Comparison of ENCODE assay signal across 8 cellular contexts in genomic region chr3:144770813-144771400, GRCh38.
A peak's percentile ranks its signal among the peaks of the same experiment; 100 is the strongest.
DNase-seq lines count a peak whose midpoint lies in the region; ATAC-seq and TF ChIP-seq lines count a peak whose summit lies in the region.
"Had no signal": no experiment of that assay in that cellular context is flagged by ENCODE, and none has a peak within 500 bp of the region (broad histone marks: within the 10 kb centered on the region; RNA-seq: fewer than 3 reads in every experiment).

No MANE protein-coding gene starts in this region.

- intact Hi-C loops in posterior cingulate gyrus (cut with DNase I), result loop anchor here (2.0 to 10.0 kb wide), 2 partner anchors 106 to 798 kb away; no protein-coding TSS in a partner anchor

- H3K9me3 ChIP-seq in endodermal cell (ENCODE audit: control insufficient read depth, low read length), result no peaks in the 10 kb centered on the region
- no peaks in the 10 kb centered on the region for H3K9me3 ChIP-seq in neural progenitor cell (ENCODE audit: low read depth)

- no peak overlapping the region for H3K27ac ChIP-seq in endodermal cell (ENCODE audit: low read depth, low read length)
- no peak overlapping the region for H3K27ac ChIP-seq in neural progenitor cell

- ATAC-seq in GM18867 (IDR thresholded peaks at IDR 0.05; ENCODE audit: unreplicated experiment) (peak; percentile 84), HG03095 (IDR thresholded peaks at IDR 0.05; ENCODE audit: unreplicated experiment) (no peak), HG03469 (IDR thresholded peaks at IDR 0.05; ENCODE audit: unreplicated experiment) (no peak)

- DNase-seq in NCI-H1105 treated with DMSO at 0.1 percent for 48 hours (lab: John Stamatoyannopoulos, UW) (peak; percentile 52), endodermal cell (no peak), neural progenitor cell (ENCODE audit: low spot score) (peak; percentile 41), posterior cingulate gyrus (no peak)
- DNase-seq: naive B cell had no signal

- no peaks in the 10 kb centered on the region for H3K79me2 ChIP-seq in neural progenitor cell (ENCODE audit: low read depth)

- H3K27ac Mint-ChIP-seq in endodermal cell (no peak overlapping the region), neural progenitor cell (no peak overlapping the region)
- H3K27ac Mint-ChIP-seq: naive B cell had no signal

- H3K36me3 Mint-ChIP-seq in endodermal cell (ENCODE audit: low read depth), result no peaks in the 10 kb centered on the region
- H3K36me3 Mint-ChIP-seq in neural progenitor cell, result no peaks in the 10 kb centered on the region
- H3K36me3 Mint-ChIP-seq: naive B cell had no signal

- 88% methylated on average over 1 of the region's 1 CpG; no CpG with 5 or more reads in 1 of the 2 experiments for WGBS in endodermal cell (ENCODE audit: insufficient coverage in 1 of 2, insufficient read length in 1 of 2), 2 experiments

- H3K27me3 Mint-ChIP-seq in endodermal cell (ENCODE audit: insufficient read depth) (no peaks in the 10 kb centered on the region), neural progenitor cell (ENCODE audit: insufficient read depth, low read depth) (no peaks in the 10 kb centered on the region)
- H3K27me3 Mint-ChIP-seq: naive B cell had no signal

- TF ChIP-seq CTCF in endodermal cell (conservative IDR thresholded peaks at IDR 0.05) (peak; percentile 74), neural progenitor cell (IDR thresholded peaks at IDR 0.05) (peak; percentile 58)

- H3K9me3 Mint-ChIP-seq in endodermal cell (no peaks in the 10 kb centered on the region), neural progenitor cell (no peaks in the 10 kb centered on the region)
- H3K9me3 Mint-ChIP-seq: naive B cell had no signal

- no peak overlapping the region for H3K4me3 Mint-ChIP-seq in endodermal cell
- no peak overlapping the region for H3K4me3 Mint-ChIP-seq in neural progenitor cell
- H3K4me3 Mint-ChIP-seq: naive B cell had no signal

- H4K20me1 ChIP-seq in neural progenitor cell (ENCODE audit: low read depth), result no peaks in the 10 kb centered on the region

- H3K4me3 ChIP-seq in endodermal cell (ENCODE audit: low read length), result no peak overlapping the region
- H3K4me3 ChIP-seq in neural progenitor cell, result no peak overlapping the region

- H3K36me3 ChIP-seq in endodermal cell (ENCODE audit: control insufficient read depth, insufficient read depth, low read length) (no peaks in the 10 kb centered on the region), neural progenitor cell (no peaks in the 10 kb centered on the region)

- H3K4me1 ChIP-seq in endodermal cell (ENCODE audit: control insufficient read depth, insufficient read depth, low read length) (no peaks in the 10 kb centered on the region), neural progenitor cell (no peaks in the 10 kb centered on the region)

- H3K9ac ChIP-seq in endodermal cell (ENCODE audit: extremely low read depth, low read length, poor library complexity, severe bottlenecking), result no peak overlapping the region
- H3K9ac ChIP-seq in neural progenitor cell, result no peak overlapping the region

- H3K4me1 Mint-ChIP-seq in endodermal cell (no peaks in the 10 kb centered on the region), neural progenitor cell (peaks cover 10% of the 10 kb centered on the region)
- H3K4me1 Mint-ChIP-seq: naive B cell had no signal

- H3F3A ChIP-seq in neural progenitor cell (ENCODE audit: low read depth), result no peaks in the 10 kb centered on the region

- no peak overlapping the region for H2AFZ ChIP-seq in neural progenitor cell (replicated peaks)

- H3K27me3 ChIP-seq in endodermal cell (ENCODE audit: control insufficient read depth, insufficient read depth, low read length, poor library complexity, severe bottlenecking) (no peaks in the 10 kb centered on the region), neural progenitor cell (no peaks in the 10 kb centered on the region)

- H3K4me2 ChIP-seq in neural progenitor cell, result no peak overlapping the region

Comparison
In these comparisons a context has a peak if more than half of its experiments do, and no peak if none do; other contexts are left out.
1. DNase-seq: peak in NCI-H1105 treated with DMSO at 0.1 percent for 48 hours (single experiment) and neural progenitor cell (single experiment); none in endodermal cell (single experiment) and posterior cingulate gyrus (0 of 10).